ENCODE assay signal across 10 cellular contexts in genomic region chr10:568848-569247, GRCh38.
"Had no signal": no experiment of that assay in that cellular context is flagged by ENCODE, and none has a peak within 500 bp of the region (broad histone marks: within the 10 kb centered on the region; RNA-seq: fewer than 3 reads in every experiment).

No MANE protein-coding gene starts in this region.

- H3K4me1 ChIP-seq: HAP-1 had no signal

- DNase-seq: HFFc6, IMR-90, KG1 had no signal

- H3K36me3 ChIP-seq: HAP-1 had no signal

- H3K4me3 ChIP-seq: GM23338, HAP-1, K562 had no signal

- H2AFZ ChIP-seq: GM23338 had no signal

- FAIRE-seq: H1, H54, K562 had no signal

- H3K27ac ChIP-seq: HL-60 had no signal

- H3K4me2 ChIP-seq: GM23338 had no signal

- ATAC-seq: GM23338, HCT116, K562 had no signal
